8 cellular contexts compared by ENCODE assay signal in genomic region chr10:75019360-75019759, GRCh38.
DNase-seq lines count a peak whose midpoint lies in the region; ATAC-seq and TF ChIP-seq lines count a peak whose summit lies in the region.

No MANE protein-coding gene starts in this region.

- H3K4me3 ChIP-seq in upper lobe of left lung, result no peak overlapping the region

- ATAC-seq in natural killer cell (peak; percentile 32 to 50 (median 46)), HG03025 (IDR thresholded peaks at IDR 0.05; ENCODE audit: low FRiP score, unreplicated experiment) (no peak), upper lobe of left lung (ENCODE audit: low FRiP score in 2 of 2) (no peak)
- no peak for ATAC-seq in natural killer cell treated with Interleukin-12 subunit alpha and Interleukin-12 subunit beta and Interleukin-15 and Interleukin-18, amount 100 ng/mL, for 72 hours

- H3K36me3 ChIP-seq in upper lobe of left lung, result peaks cover 0 to 10% (median 2%) of the 10 kb centered on the region in 4 donors

- intact Hi-C loops in natural killer cell (cut with micrococcal nuclease), result loop anchor here (1.0 to 5.0 kb wide), 7 partner anchors 20 to 599 kb away; partner anchors contain the start of gene KAT6B

- H3K27me3 Mint-ChIP-seq in natural killer cell (ENCODE audit: low read depth in 2 of 2) (no peaks in the 10 kb centered on the region), neural crest cell (ENCODE audit: low read depth) (no peaks in the 10 kb centered on the region)
- no peaks in the 10 kb centered on the region for H3K27me3 Mint-ChIP-seq in natural killer cell treated with Interleukin-12 subunit alpha and Interleukin-12 subunit beta and Interleukin-15 and Interleukin-18, amount 100 ng/mL, for 72 hours

- H3K9me3 ChIP-seq in upper lobe of left lung, result no peaks in the 10 kb centered on the region

- H3K36me3 Mint-ChIP-seq in natural killer cell (peaks cover 18% of the 10 kb centered on the region), neural crest cell (ENCODE audit: low read depth) (peaks cover 3% of the 10 kb centered on the region)
- peaks cover 4% of the 10 kb centered on the region for H3K36me3 Mint-ChIP-seq in natural killer cell treated with Interleukin-12 subunit alpha and Interleukin-12 subunit beta and Interleukin-15 and Interleukin-18, amount 100 ng/mL, for 72 hours

- no peak for DNase-seq in natural killer cell
- no peak for DNase-seq in natural killer cell treated with Interleukin-12 subunit alpha and Interleukin-12 subunit beta and Interleukin-15 and Interleukin-18, amount 100 ng/mL, for 72 hours (ENCODE audit: low spot score)
- peak; percentile 19 for DNase-seq in NCI-H2227 (lab: John Stamatoyannopoulos, UW; ENCODE audit: unreplicated experiment)
- peak; percentile 29 for DNase-seq in central memory CD4-positive, alpha-beta T cell
- no peak for DNase-seq in neural crest cell (ENCODE audit: low read depth, low spot score)
- no peak for DNase-seq in cortex of kidney (lab: John Stamatoyannopoulos, UW)
- no peak for DNase-seq in upper lobe of left lung

- no peak for TF ChIP-seq POLR2A in upper lobe of left lung (IDR thresholded peaks at IDR 0.05)

- 31 to 38% methylated on average over 2 of the region's 2 CpGs for WGBS in upper lobe of left lung, 2 donors

- H3K4me1 Mint-ChIP-seq in natural killer cell (peaks cover 51 to 70% of the 10 kb centered on the region in 2 donors), neural crest cell (peaks cover 47% of the 10 kb centered on the region)
- H3K4me1 Mint-ChIP-seq in natural killer cell treated with Interleukin-12 subunit alpha and Interleukin-12 subunit beta and Interleukin-15 and Interleukin-18, amount 100 ng/mL, for 72 hours (ENCODE audit: low read depth in 2 of 2), result peaks cover 29 to 47% of the 10 kb centered on the region in 2 donors

- H3K27ac ChIP-seq in upper lobe of left lung, result no peak overlapping the region

- no peaks in the 10 kb centered on the region for H3K27me3 ChIP-seq in upper lobe of left lung

- H3K4me1 ChIP-seq in upper lobe of left lung, result peaks cover 4 to 36% (median 14%) of the 10 kb centered on the region in 4 donors

- TF ChIP-seq EP300 in upper lobe of left lung (IDR thresholded peaks at IDR 0.05), result no peak

- peak overlapping the region; percentile 74 for H3K4me3 Mint-ChIP-seq in natural killer cell
- H3K4me3 Mint-ChIP-seq in natural killer cell treated with Interleukin-12 subunit alpha and Interleukin-12 subunit beta and Interleukin-15 and Interleukin-18, amount 100 ng/mL, for 72 hours, result no peak overlapping the region
- peak overlapping the region; percentile 36 for H3K4me3 Mint-ChIP-seq in neural crest cell

- TF ChIP-seq CTCF in natural killer cell (IDR thresholded peaks at IDR 0.05) (peak; percentile 61), neural crest cell (conservative IDR thresholded peaks at IDR 0.05) (peak; percentile 57), upper lobe of left lung (IDR thresholded peaks at IDR 0.05) (peak in 3 of 6 experiments; percentile 13 to 39 (median 16))

- H3K27ac Mint-ChIP-seq in natural killer cell (peak overlapping the region; percentile 82 to 94), neural crest cell (ENCODE audit: unreplicated experiment) (peak overlapping the region; percentile 27)
- peak overlapping the region in 1 of 2 donors; percentile 84 for H3K27ac Mint-ChIP-seq in natural killer cell treated with Interleukin-12 subunit alpha and Interleukin-12 subunit beta and Interleukin-15 and Interleukin-18, amount 100 ng/mL, for 72 hours

- no peaks in the 10 kb centered on the region for H3K9me3 Mint-ChIP-seq in natural killer cell
- H3K9me3 Mint-ChIP-seq in natural killer cell treated with Interleukin-12 subunit alpha and Interleukin-12 subunit beta and Interleukin-15 and Interleukin-18, amount 100 ng/mL, for 72 hours, result no peaks in the 10 kb centered on the region
- H3K9me3 Mint-ChIP-seq in neural crest cell, result no peaks in the 10 kb centered on the region

Comparison
In these comparisons a context has a peak if more than half of its experiments do, and no peak if none do; other contexts are left out.
1. ATAC-seq: peak in natural killer cell (3 of 3); none in natural killer cell treated with Interleukin-12 subunit alpha and Interleukin-12 subunit beta and Interleukin-15 and Interleukin-18, amount 100 ng/mL, for 72 hours (0 of 2), HG03025 (single experiment) and upper lobe of left lung (0 of 2).
2. DNase-seq: peak in NCI-H2227 (single experiment) and central memory CD4-positive, alpha-beta T cell (single experiment); none in natural killer cell (single experiment), natural killer cell treated with Interleukin-12 subunit alpha and Interleukin-12 subunit beta and Interleukin-15 and Interleukin-18, amount 100 ng/mL, for 72 hours (single experiment), neural crest cell (single experiment), cortex of kidney (single experiment) and upper lobe of left lung (0 of 2).